Comparison of ENCODE assay signal across 16 cellular contexts in the genomic region with DNA sequence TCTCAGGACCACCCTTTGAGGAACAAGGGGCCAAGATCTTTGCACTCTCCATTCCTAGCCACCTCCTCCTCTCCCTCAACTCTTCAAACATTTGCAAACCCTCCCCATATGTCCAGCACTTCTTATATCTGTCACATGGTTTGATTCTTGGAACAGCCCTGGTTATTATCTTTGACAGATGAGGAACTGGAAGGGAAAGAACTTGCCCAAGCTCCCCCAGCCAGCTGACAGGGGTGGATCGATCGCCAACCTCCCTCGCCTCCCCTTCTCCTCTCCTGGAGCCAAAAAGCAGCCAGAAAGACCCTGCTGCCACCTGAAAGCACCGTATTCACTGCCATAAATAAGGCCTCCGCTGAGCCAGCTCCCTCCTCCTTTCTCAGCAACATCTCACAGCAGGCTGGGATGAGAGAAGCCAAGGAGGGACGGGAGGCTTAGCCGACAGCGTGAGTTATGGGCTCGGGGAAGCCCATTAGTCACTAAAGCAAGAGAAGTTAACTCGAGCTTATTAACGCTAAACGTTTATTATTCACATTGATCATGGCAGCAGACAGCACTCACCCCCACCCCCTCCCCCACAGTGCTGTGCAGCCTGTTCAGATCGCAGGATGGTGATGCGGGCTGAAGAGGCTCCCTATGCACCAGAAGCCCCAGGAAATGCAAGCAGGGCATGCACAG. TPM values are rescaled to one million over a fixed set of nuclear protein-coding genes. Genes with fewer than 3 reads are reported as not detected.
"Had no signal": no experiment of that assay in that cellular context is flagged by ENCODE, and none has a peak within 500 bp of the region (broad histone marks: within the 10 kb centered on the region; RNA-seq: fewer than 3 reads in every experiment).

No MANE protein-coding gene starts in this region.

- H3K4me1 ChIP-seq: parathyroid adenoma had no signal

- H3K36me3 ChIP-seq: esophagus squamous epithelium, right atrium auricular region, tibial nerve had no signal

- H3K4me3 ChIP-seq: esophagus squamous epithelium, mucosa of descending colon, right atrium auricular region, smooth muscle cell, tibial nerve had no signal

- H3K27me3 ChIP-seq: right atrium auricular region, tibial nerve had no signal

- DNase-seq: activated CD4-positive, alpha-beta T cell treated with anti-CD3 and anti-CD28 coated beads for 1 hour; activated CD4-positive, alpha-beta T cell treated with anti-CD3 and anti-CD28 coated beads, Interleukin-2, amount 50 U/mL, for 48 hours; activated gamma-delta T cell treated with Interleukin-2 at 50 U/mL for 16 hours; activated naive CD8-positive, alpha-beta T cell treated with anti-CD3 and anti-CD28 coated beads for 36 hours; activated T-cell treated with anti-CD3 and anti-CD28 coated beads, Interleukin-2, amount 50 U/mL, for 4 hours; esophagus squamous epithelium; foreskin fibroblast; glutamatergic neuron; left cardiac atrium; mucosa of descending colon had no signal

- H3K27ac ChIP-seq: parathyroid adenoma, right atrium auricular region, tibial nerve had no signal

- H3K9me3 ChIP-seq: esophagus squamous epithelium, mucosa of descending colon, right atrium auricular region, tibial nerve had no signal

- ATAC-seq: activated T-cell treated with anti-CD3 and anti-CD28 coated beads, Interleukin-2, amount 50 U/mL, for 4 hours; mucosa of descending colon; stimulated activated memory B cell treated with anti-CD40 and anti-IgM and Interleukin-4, amounts not matched to agents 10 μg/mL and 1 μg/mL and 100 μg/mL, for 72 hours had no signal

RNA-seq across cellular contexts. Expression of a gene that starts 22.2 kb away (rescaled TPM):
- polyA plus RNA-seq: neural cell had no signal
